Comparison of ENCODE assay signal across 14 cellular contexts in genomic region chr16:50684823-50685455, GRCh38. TPM values are rescaled to one million over a fixed set of nuclear protein-coding genes. Genes with fewer than 3 reads are reported as not detected.
DNase-seq lines count a peak whose midpoint lies in the region; ATAC-seq and TF ChIP-seq lines count a peak whose summit lies in the region.
"Had no signal": no experiment of that assay in that cellular context is flagged by ENCODE, and none has a peak within 500 bp of the region (broad histone marks: within the 10 kb centered on the region; RNA-seq: fewer than 3 reads in every experiment).

No MANE protein-coding gene starts in this region.

- no peak for TF ChIP-seq CTCF in mucosa of descending colon (IDR thresholded peaks at IDR 0.05)
- TF ChIP-seq CTCF in progenitor cell of endocrine pancreas (IDR thresholded peaks at IDR 0.05; ENCODE audit: unreplicated experiment) = no peak
- no peak for TF ChIP-seq CTCF in dorsolateral prefrontal cortex (IDR thresholded peaks at IDR 0.05 in 54 of 56, conservative IDR thresholded peaks at IDR 0.05 in 2 of 56; ENCODE audit: low read depth in 1 of 56, partially characterized antibody in 56 of 56)

- H3K9me3 ChIP-seq in CD4-positive, CD25-positive, alpha-beta regulatory T cell (ENCODE audit: control insufficient read depth in 2 of 2, low read length in 2 of 2) = no peaks in the 10 kb centered on the region
- H3K9me3 ChIP-seq in mucosa of descending colon = no peaks in the 10 kb centered on the region
- H3K9me3 ChIP-seq: heart left ventricle, tibial artery had no signal

- no peaks in the 10 kb centered on the region for H3K36me3 ChIP-seq in CD4-positive, CD25-positive, alpha-beta regulatory T cell (ENCODE audit: control insufficient read depth, insufficient read depth, low read length)
- no peaks in the 10 kb centered on the region for H3K36me3 ChIP-seq in mucosa of descending colon (ENCODE audit: low read depth)
- H3K36me3 ChIP-seq: heart left ventricle, tibial artery had no signal

- H3K4me3 ChIP-seq in CD4-positive, CD25-positive, alpha-beta regulatory T cell (ENCODE audit: low read depth, low read length) = peak overlapping the region; percentile 60
- H3K4me3 ChIP-seq in mucosa of descending colon = no peak overlapping the region
- no peak overlapping the region for H3K4me3 ChIP-seq in dorsolateral prefrontal cortex
- H3K4me3 ChIP-seq: PC-9, tibial artery had no signal

- H3K27ac Mint-ChIP-seq in CD4-positive, CD25-positive, alpha-beta regulatory T cell = peak overlapping the region; percentile 88 to 99 (median 88)
- H3K27ac Mint-ChIP-seq in progenitor cell of endocrine pancreas = no peak overlapping the region

- peak overlapping the region; percentile 57 to 81 (median 66) for H3K4me3 Mint-ChIP-seq in CD4-positive, CD25-positive, alpha-beta regulatory T cell
- H3K4me3 Mint-ChIP-seq in progenitor cell of endocrine pancreas (ENCODE audit: low read depth) = no peak overlapping the region

- intact Hi-C loops in mucosa of descending colon (cut with DNase I, micrococcal nuclease) (no loop called here), dorsolateral prefrontal cortex (cut with DNase I) (no loop called here)

- no peak for DNase-seq in CD4-positive, CD25-positive, alpha-beta regulatory T cell
- peak; percentile 35 for DNase-seq in activated T-cell treated with anti-CD3 and anti-CD28 coated beads, Interleukin-2, amount 50 U/mL, for 1 hour
- DNase-seq in mucosa of descending colon = no peak
- no peak for DNase-seq in NCI-H1694 treated with DMSO at 0.1 percent for 48 hours (lab: John Stamatoyannopoulos, UW)
- no peak for DNase-seq in progenitor cell of endocrine pancreas (ENCODE audit: low spot score, unreplicated experiment)
- no peak for DNase-seq in NCI-H1436 (lab: John Stamatoyannopoulos, UW)
- DNase-seq in dorsolateral prefrontal cortex = no peak
- DNase-seq: effector CD8-positive, alpha-beta T cell; heart left ventricle; NCI-H187 treated with DMSO at 0.1 percent for 48 hours; PC-9; posterior cingulate gyrus had no signal

- H3K27me3 ChIP-seq in CD4-positive, CD25-positive, alpha-beta regulatory T cell (ENCODE audit: control insufficient read depth, insufficient read depth, low read length) = no peaks in the 10 kb centered on the region
- H3K27me3 ChIP-seq in dorsolateral prefrontal cortex = peaks cover 0 to 8% (median 0%) of the 10 kb centered on the region in 45 donors
- H3K27me3 ChIP-seq: heart left ventricle, tibial artery had no signal

- H3K27me3 Mint-ChIP-seq in CD4-positive, CD25-positive, alpha-beta regulatory T cell = no peaks in the 10 kb centered on the region
- H3K27me3 Mint-ChIP-seq in progenitor cell of endocrine pancreas = peaks cover 12% of the 10 kb centered on the region

- no peaks in the 10 kb centered on the region for H3K9me3 Mint-ChIP-seq in CD4-positive, CD25-positive, alpha-beta regulatory T cell
- H3K9me3 Mint-ChIP-seq in progenitor cell of endocrine pancreas (ENCODE audit: low read depth) = no peaks in the 10 kb centered on the region

- peak overlapping the region; percentile 75 for H3K27ac ChIP-seq in CD4-positive, CD25-positive, alpha-beta regulatory T cell (ENCODE audit: insufficient read depth, low read length, poor library complexity, severe bottlenecking)
- no peak overlapping the region for H3K27ac ChIP-seq in dorsolateral prefrontal cortex
- H3K27ac ChIP-seq: PC-9, tibial artery had no signal

- peak; percentile 3 for TF ChIP-seq POLR2A in GM19099 (IDR thresholded peaks at IDR 0.05; ENCODE audit: extremely low read depth, insufficient read length, low read depth)

- H3K4me1 Mint-ChIP-seq in CD4-positive, CD25-positive, alpha-beta regulatory T cell = peaks cover 22 to 70% (median 56%) of the 10 kb centered on the region in 4 donors
- H3K4me1 Mint-ChIP-seq in progenitor cell of endocrine pancreas (ENCODE audit: low read depth) = peaks cover 1% of the 10 kb centered on the region

- ATAC-seq in CD4-positive, CD25-positive, alpha-beta regulatory T cell (ENCODE audit: low read depth in 2 of 2) = peak in 1 of 2 donors; percentile 3
- ATAC-seq in mucosa of descending colon = peak; percentile 23

- peaks cover 61% of the 10 kb centered on the region for H3K4me1 ChIP-seq in CD4-positive, CD25-positive, alpha-beta regulatory T cell (ENCODE audit: control insufficient read depth, insufficient read depth, low read length, poor library complexity, severe bottlenecking)
- no peaks in the 10 kb centered on the region for H3K4me1 ChIP-seq in mucosa of descending colon (ENCODE audit: low read depth)

- H3K36me3 Mint-ChIP-seq in CD4-positive, CD25-positive, alpha-beta regulatory T cell = peaks cover 4% of the 10 kb centered on the region
- H3K36me3 Mint-ChIP-seq in progenitor cell of endocrine pancreas (ENCODE audit: insufficient read depth) = no peaks in the 10 kb centered on the region

RNA-seq across cellular contexts. Expression of gene SNX20, which starts 3.8 kb away (rescaled TPM):
- total RNA-seq in CD4-positive, CD25-positive, alpha-beta regulatory T cell = 69.2 TPM
- polyA plus RNA-seq in CD4-positive, CD25-positive, alpha-beta regulatory T cell = 100 to 1,000 TPM; 122 to 173 (median 134) TPM
- total RNA-seq in mucosa of descending colon (1 to 10 TPM; 1.4 to 2.9 (median 1.7) TPM), progenitor cell of endocrine pancreas (not detected in 2 replicates), dorsolateral prefrontal cortex (1 to 10 TPM in 67 of 120 experiments, under 1 TPM in 52, not detected in 1; 0.15 to 5.0 (median 1.1) TPM)
- total RNA-seq: PC-9 had no signal

RNA-seq across cellular contexts. Expression of gene NOD2, which starts 8.5 kb away (rescaled TPM):
- 11.7 TPM for total RNA-seq in CD4-positive, CD25-positive, alpha-beta regulatory T cell
- polyA plus RNA-seq in CD4-positive, CD25-positive, alpha-beta regulatory T cell = 1 to 10 TPM; 1.5 to 5.9 (median 3.2) TPM
- total RNA-seq in mucosa of descending colon (1 to 10 TPM in 2 of 3 donors, under 1 TPM in 1; 0.87 to 2.4 (median 2.0) TPM), progenitor cell of endocrine pancreas (not detected in 2 replicates), dorsolateral prefrontal cortex (1 to 10 TPM in 50 of 120 experiments, under 1 TPM in 65, not detected in 5; 0.08 to 3.5 (median 0.84) TPM)

RNA-seq across cellular contexts. Expression of gene CYLD, which starts 56.9 kb away (rescaled TPM):
- 425 TPM for total RNA-seq in CD4-positive, CD25-positive, alpha-beta regulatory T cell
- polyA plus RNA-seq in CD4-positive, CD25-positive, alpha-beta regulatory T cell = 100 to 1,000 TPM; 161 to 211 (median 169) TPM
- total RNA-seq in mucosa of descending colon (10 to 100 TPM; 24.7 to 44.4 (median 35.5) TPM), progenitor cell of endocrine pancreas (18.7 and 21.9 TPM in 2 replicates), dorsolateral prefrontal cortex (100 to 1,000 TPM in 2 of 120 experiments, 10 to 100 TPM in 118; 58.7 to 116 (median 82.7) TPM)

Comparison
In these comparisons a context has a peak if more than half of its experiments do, and no peak if none do; other contexts are left out.
1. RNA of gene SNX20, which starts 3.8 kb away (total RNA-seq): 69.2 TPM in CD4-positive, CD25-positive, alpha-beta regulatory T cell (single experiment); 1.4 to 2.9 TPM in mucosa of descending colon, 0.15 to 5.0 TPM in dorsolateral prefrontal cortex and not detected in progenitor cell of endocrine pancreas; every median in the first group is over 10 times any median in the second.